Comparison of ENCODE assay signal across 1 cellular context in genomic region chr12:8449293-8449944, GRCh38.
TF ChIP-seq lines count a peak whose summit lies in the region.

No MANE protein-coding gene starts in this region.

TF ChIP-seq in SK-N-SH treated with all-trans-retinoic acid at 6 μM for 48 hours, 23 proteins besides CTCF, POLR2A, EP300 and RAD21 (continued from another document):
- no peak for TF ChIP-seq TSHZ2 (CRISPR knock-in tag; IDR thresholded peaks at IDR 0.05)
- no peak for TF ChIP-seq CSRNP3 (CRISPR knock-in tag; IDR thresholded peaks at IDR 0.05)
- no peak for TF ChIP-seq TCF4 (CRISPR knock-in tag; IDR thresholded peaks at IDR 0.05; ENCODE audit: borderline replicate concordance)
- TF ChIP-seq PPARA (CRISPR knock-in tag; IDR thresholded peaks at IDR 0.05; ENCODE audit: borderline replicate concordance) = no peak
- no peak for TF ChIP-seq PATZ1 (CRISPR knock-in tag; IDR thresholded peaks at IDR 0.05; ENCODE audit: borderline replicate concordance)
- TF ChIP-seq POU6F1 (CRISPR knock-in tag; IDR thresholded peaks at IDR 0.05; ENCODE audit: borderline replicate concordance, low read depth) = no peak
- TF ChIP-seq GLIS3 (CRISPR knock-in tag; IDR thresholded peaks at IDR 0.05) = no peak
- no peak for TF ChIP-seq ESRRG (CRISPR knock-in tag; IDR thresholded peaks at IDR 0.05)
